11 cellular contexts compared by ENCODE assay signal in genomic region chr11:28296426-28296825, GRCh38.
DNase-seq lines count a peak whose midpoint lies in the region; ATAC-seq and TF ChIP-seq lines count a peak whose summit lies in the region.
"Had no signal": no experiment of that assay in that cellular context is flagged by ENCODE, and none has a peak within 500 bp of the region (broad histone marks: within the 10 kb centered on the region; RNA-seq: fewer than 3 reads in every experiment).

No MANE protein-coding gene starts in this region.

- ATAC-seq in GM18909 (IDR thresholded peaks at IDR 0.05; ENCODE audit: poor library complexity, unreplicated experiment) (peak; percentile 97), GM21526 (IDR thresholded peaks at IDR 0.05; ENCODE audit: low FRiP score, unreplicated experiment) (peak; percentile 97), HG03039 (IDR thresholded peaks at IDR 0.05; ENCODE audit: unreplicated experiment) (peak; percentile 95)
- ATAC-seq: gastroesophageal sphincter, T-helper 17 cell had no signal

- H3K4me3 ChIP-seq in MM.1S (ENCODE audit: low read length) (no peak overlapping the region), osteoblast (ENCODE audit: insufficient read depth, low read length) (no peak overlapping the region)
- H3K4me3 ChIP-seq: gastroesophageal sphincter had no signal

- H3K27ac ChIP-seq in MM.1S (ENCODE audit: low read length) (no peak overlapping the region), osteoblast (ENCODE audit: low read depth, low read length) (no peak overlapping the region)
- H3K27ac ChIP-seq: gastroesophageal sphincter had no signal

- no peaks in the 10 kb centered on the region for H3F3A ChIP-seq in MM.1S (ENCODE audit: insufficient read depth, low read length)

- H3K27me3 ChIP-seq in MM.1S (replicated peaks; ENCODE audit: insufficient read depth, low read length) (no peaks in the 10 kb centered on the region), osteoblast (ENCODE audit: insufficient read depth, low read length) (no peaks in the 10 kb centered on the region)
- H3K27me3 ChIP-seq: gastroesophageal sphincter had no signal

- H3K9me3 ChIP-seq in MM.1S (replicated peaks; ENCODE audit: insufficient read depth, low read length) (no peaks in the 10 kb centered on the region), osteoblast (ENCODE audit: low read depth, low read length) (no peaks in the 10 kb centered on the region)
- H3K9me3 ChIP-seq: gastroesophageal sphincter had no signal

- H4K20me1 ChIP-seq in MM.1S (ENCODE audit: insufficient read depth, low read length), result no peaks in the 10 kb centered on the region
- no peaks in the 10 kb centered on the region for H4K20me1 ChIP-seq in osteoblast (ENCODE audit: insufficient read depth, low read length)

- H3K79me2 ChIP-seq in MM.1S (ENCODE audit: low read length) (no peaks in the 10 kb centered on the region), osteoblast (ENCODE audit: insufficient read depth, low read length) (no peaks in the 10 kb centered on the region)

- H3K9ac ChIP-seq in MM.1S (ENCODE audit: low read length), result no peak overlapping the region

- no peaks in the 10 kb centered on the region for H3K9me2 ChIP-seq in MM.1S (replicated peaks; ENCODE audit: insufficient read depth, low read length)

- no peak overlapping the region for H2AFZ ChIP-seq in MM.1S (ENCODE audit: low read length)
- H2AFZ ChIP-seq in osteoblast (ENCODE audit: low read length), result no peak overlapping the region

- TF ChIP-seq CTCF in MM.1S (IDR thresholded peaks at IDR 0.05; ENCODE audit: low read length) (no peak), osteoblast (IDR thresholded peaks at IDR 0.05; ENCODE audit: extremely low read depth, low read depth, low read length) (no peak)

- H3K36me3 ChIP-seq in MM.1S (replicated peaks; ENCODE audit: insufficient read depth, low read length) (no peaks in the 10 kb centered on the region; the same call in 1 of the 2 replicates), osteoblast (ENCODE audit: insufficient read depth, low read length) (no peaks in the 10 kb centered on the region)

- H3K4me2 ChIP-seq in MM.1S (ENCODE audit: low read depth, low read length) (no peak overlapping the region), osteoblast (ENCODE audit: insufficient read depth, low read length) (no peak overlapping the region)

- H3K4me1 ChIP-seq in MM.1S (ENCODE audit: low read length) (peaks cover 6% of the 10 kb centered on the region), osteoblast (ENCODE audit: insufficient read depth, low read length) (no peaks in the 10 kb centered on the region)
- H3K4me1 ChIP-seq: gastroesophageal sphincter had no signal

- DNase-seq in MM.1S (peak; percentile 51), dedifferentiated amniotic fluid mesenchymal stem cell (ENCODE audit: extremely low spot score) (no peak), osteoblast (ENCODE audit: insufficient read length, low spot score, missing footprints) (no peak), activated T-cell treated with anti-CD3 and anti-CD28 coated beads for 4 hours (no peak)
- DNase-seq: DMS 273 treated with DMSO at 0.1 percent for 48 hours, small intestine, T-helper 17 cell had no signal
